In genomic region chr15:56425976-56426375, GRCh38 we compare ENCODE assay signal across 21 cellular contexts.
"Had no signal": no experiment of that assay in that cellular context is flagged by ENCODE, and none has a peak within 500 bp of the region (broad histone marks: within the 10 kb centered on the region; RNA-seq: fewer than 3 reads in every experiment).

No MANE protein-coding gene starts in this region.

- H3K9me3 ChIP-seq: SK-N-SH had no signal

- H3K9ac ChIP-seq: SK-N-SH had no signal

- H3K4me3 ChIP-seq: MG63 had no signal

- H3K27me3 ChIP-seq: MG63 had no signal

- DNase-seq: KBM-7, MG63, NCI-H1092, NCI-H1105 treated with DMSO at 0.1 percent for 48 hours, NCI-H1417 treated with DMSO at 0.1 percent for 48 hours, NCI-H146, NCI-H1694 treated with DMSO at 0.1 percent for 48 hours, NCI-H1930, NCI-H2081, NCI-H2171, NCI-H226, NCI-H446, NCI-H510A, NCI-H524 treated with DMSO at 0.1 percent for 48 hours, NCI-H69, NCI-H774, Right ventricle myocardium superior, RPMI8226, SIG-M5, SK-N-SH, SW 1271 had no signal

- H3K4me2 ChIP-seq: SK-N-SH had no signal
